16 cellular contexts compared by ENCODE assay signal in the genomic region with DNA sequence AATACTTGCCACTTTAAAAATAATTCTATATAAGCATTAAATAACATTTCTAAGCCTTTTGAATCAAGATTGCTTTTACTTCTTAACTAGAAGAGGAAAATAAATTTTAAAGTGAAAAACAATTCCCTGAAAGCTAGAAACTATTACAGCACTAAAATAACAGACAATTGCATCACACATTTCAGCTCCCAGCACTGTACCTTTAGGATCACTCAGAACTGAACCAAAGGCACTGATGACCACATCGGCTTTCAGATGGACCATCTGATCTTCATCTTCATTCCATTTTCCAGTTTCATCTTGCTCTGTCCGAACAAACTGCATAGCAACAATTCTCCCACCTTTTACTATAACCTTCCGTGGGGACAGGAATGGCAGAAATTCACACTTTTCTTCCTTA.
A peak's percentile ranks its signal among the peaks of the same experiment; 100 is the strongest.
DNase-seq lines count a peak whose midpoint lies in the region; ATAC-seq and TF ChIP-seq lines count a peak whose summit lies in the region.
"Had no signal": no experiment of that assay in that cellular context is flagged by ENCODE, and none has a peak within 500 bp of the region (broad histone marks: within the 10 kb centered on the region; RNA-seq: fewer than 3 reads in every experiment).

No MANE protein-coding gene starts in this region.

- H3K4me3 Mint-ChIP-seq in neural progenitor cell (no peak overlapping the region), T-helper 17 cell (no peak overlapping the region)
- H3K4me3 Mint-ChIP-seq: CD14-positive monocyte; CD8-positive, alpha-beta T cell; GM23338; H9 had no signal

- H3K27me3 Mint-ChIP-seq in neural progenitor cell (ENCODE audit: insufficient read depth, low read depth) (peaks cover 2% of the 10 kb centered on the region), T-helper 17 cell (no peaks in the 10 kb centered on the region)

- no peaks in the 10 kb centered on the region for H3K9me3 ChIP-seq in GM23248 (ENCODE audit: low read depth)
- no peaks in the 10 kb centered on the region for H3K9me3 ChIP-seq in neural progenitor cell (ENCODE audit: low read depth)
- H3K9me3 ChIP-seq in T-helper 17 cell (ENCODE audit: control insufficient read depth, low read length, poor library complexity, severe bottlenecking) = no peaks in the 10 kb centered on the region
- H3K9me3 ChIP-seq: A549 had no signal

- no peak overlapping the region for H3K4me3 ChIP-seq in GM23248
- no peak overlapping the region for H3K4me3 ChIP-seq in neural progenitor cell
- H3K4me3 ChIP-seq in H7 (ENCODE audit: insufficient read depth, low read depth, low read length) = no peak overlapping the region
- H3K4me3 ChIP-seq: A549, GM23338 had no signal

- H3K27me3 ChIP-seq in GM23248 (replicated peaks; ENCODE audit: insufficient read depth) (no peaks in the 10 kb centered on the region), neural progenitor cell (no peaks in the 10 kb centered on the region), H7 (ENCODE audit: control insufficient read depth, insufficient read depth, low read length) (no peaks in the 10 kb centered on the region)

- no peaks in the 10 kb centered on the region for H3K9me3 Mint-ChIP-seq in neural progenitor cell
- H3K9me3 Mint-ChIP-seq: CD14-positive monocyte; CD8-positive, alpha-beta T cell; GM23338; H9 had no signal

- no peak overlapping the region for H3K27ac ChIP-seq in GM23248
- no peak overlapping the region for H3K27ac ChIP-seq in neural progenitor cell
- H3K27ac ChIP-seq: A549 had no signal

- H3F3A ChIP-seq in GM23248 (ENCODE audit: insufficient read depth) (peaks cover 7% of the 10 kb centered on the region), neural progenitor cell (ENCODE audit: low read depth) (no peaks in the 10 kb centered on the region)

- no peak for ATAC-seq in T-helper 17 cell
- ATAC-seq: A549; CD8-positive, alpha-beta T cell; GM23338 had no signal

- H4K20me1 ChIP-seq in GM23248 (ENCODE audit: insufficient read depth) (no peaks in the 10 kb centered on the region), neural progenitor cell (ENCODE audit: low read depth) (no peaks in the 10 kb centered on the region)

- H3K4me2 ChIP-seq in GM23248 (ENCODE audit: unreplicated experiment) = no peak overlapping the region
- no peak overlapping the region for H3K4me2 ChIP-seq in neural progenitor cell
- H3K4me2 ChIP-seq: A549, GM23338 had no signal

- WGBS in GM23248 (ENCODE audit: low coverage in 1 of 2, low lambda C conversion rate in 2 of 2, missing lambda C conversion rate in 2 of 2), 2 experiments = 97 to 98% methylated on average over 3 of the region's 3 CpGs

- no peaks in the 10 kb centered on the region for H3K79me2 ChIP-seq in GM23248 (ENCODE audit: insufficient read depth)
- H3K79me2 ChIP-seq in neural progenitor cell (ENCODE audit: low read depth) = no peaks in the 10 kb centered on the region

- H3K4me1 Mint-ChIP-seq in neural progenitor cell = no peaks in the 10 kb centered on the region
- peaks cover 4% of the 10 kb centered on the region for H3K4me1 Mint-ChIP-seq in T-helper 17 cell
- H3K4me1 Mint-ChIP-seq: CD14-positive monocyte, GM23338, H9 had no signal

- peak; percentile 6 for DNase-seq in GM23248
- peak; percentile 17 for DNase-seq in amniotic epithelial cell (ENCODE audit: low read depth)
- DNase-seq in fibroblast of peridontal ligament (ENCODE audit: extremely low read depth) = peak; percentile 28
- no peak for DNase-seq in neural progenitor cell (ENCODE audit: low spot score)
- DNase-seq in T-helper 17 cell = no peak
- DNase-seq in H7 = no peak
- no peak for DNase-seq in inferior parietal cortex (ENCODE audit: extremely low spot score)
- DNase-seq: CD8-positive, alpha-beta T cell; COR-L47; DMS153; DMS79 treated with DMSO at 0.1 percent for 48 hours; GF-D8; H9 had no signal

- H3K27ac Mint-ChIP-seq in neural progenitor cell = no peak overlapping the region
- H3K27ac Mint-ChIP-seq in T-helper 17 cell = no peak overlapping the region
- H3K27ac Mint-ChIP-seq: CD14-positive monocyte; CD8-positive, alpha-beta T cell; GM23338; H9 had no signal

- H3K9me2 ChIP-seq in GM23248 (ENCODE audit: insufficient read depth) = no peaks in the 10 kb centered on the region

- H3K9ac ChIP-seq in GM23248 (no peak overlapping the region), neural progenitor cell (no peak overlapping the region)

- no peaks in the 10 kb centered on the region for H3K36me3 Mint-ChIP-seq in neural progenitor cell
- peaks cover 12% of the 10 kb centered on the region for H3K36me3 Mint-ChIP-seq in T-helper 17 cell (ENCODE audit: low read depth)

- H3K36me3 ChIP-seq in GM23248 (ENCODE audit: low read depth) (peaks cover 15% of the 10 kb centered on the region; the same call in 1 of the 2 replicates), neural progenitor cell (no peaks in the 10 kb centered on the region), H7 (replicated peaks; ENCODE audit: control insufficient read depth, insufficient read depth, low read length) (no peaks in the 10 kb centered on the region)

- no peak for TF ChIP-seq CTCF in neural progenitor cell (IDR thresholded peaks at IDR 0.05)

- H3K4me1 ChIP-seq in GM23248 (ENCODE audit: insufficient read depth) (peaks cover 21% of the 10 kb centered on the region), neural progenitor cell (no peaks in the 10 kb centered on the region)
- H3K4me1 ChIP-seq: A549 had no signal

- H2AFZ ChIP-seq in GM23248 (no peak overlapping the region), neural progenitor cell (replicated peaks) (peak overlapping the region; percentile 77)
- H2AFZ ChIP-seq: GM23338 had no signal

- in situ Hi-C loops in GM23248 (cut with MboI) = no loop called here

Comparison
In these comparisons a context has a peak if more than half of its experiments do, and no peak if none do; other contexts are left out.
1. DNase-seq: peak in GM23248 (single experiment), amniotic epithelial cell (single experiment) and fibroblast of peridontal ligament (single experiment); none in neural progenitor cell (single experiment), T-helper 17 cell (0 of 3), H7 (single experiment) and inferior parietal cortex (single experiment).